Comparison of ENCODE assay signal across 1 cellular context in the genomic region with DNA sequence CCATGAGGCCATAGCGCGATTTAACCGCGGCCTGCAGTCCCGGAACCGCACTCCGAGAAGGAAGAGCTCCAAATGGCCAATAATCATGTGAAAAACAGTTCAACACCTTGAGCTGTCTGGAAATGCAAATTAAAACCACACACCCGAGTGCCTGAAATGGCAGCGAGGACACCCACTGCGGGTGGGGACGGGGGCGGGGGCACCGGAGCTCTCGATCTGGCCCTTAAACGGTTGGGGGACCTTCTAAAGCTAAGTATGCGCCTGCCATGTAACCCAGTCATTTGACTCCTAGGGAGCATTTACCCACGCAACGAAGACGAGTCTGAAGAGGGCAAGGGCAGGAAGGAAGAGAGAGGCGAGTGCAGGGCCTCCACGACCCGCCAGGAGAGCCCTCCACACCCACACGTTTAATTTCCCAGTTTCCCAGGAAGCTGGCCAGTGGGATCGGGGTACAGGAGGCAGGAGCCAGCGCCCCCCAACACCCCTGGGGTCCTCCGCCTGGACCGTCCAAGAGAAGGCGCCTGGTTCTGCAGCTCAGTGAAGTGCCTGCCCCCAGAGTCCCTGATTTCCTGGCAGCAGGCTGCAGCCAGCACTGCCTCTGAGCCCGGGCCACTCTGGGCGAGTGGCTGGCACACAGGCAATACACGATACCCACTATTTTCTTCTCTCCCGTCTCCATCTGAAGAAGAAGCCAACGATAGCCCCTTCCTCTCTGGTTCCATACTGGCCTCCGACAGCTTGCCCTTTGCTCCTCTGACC.
TF ChIP-seq lines count a peak whose summit lies in the region.

No MANE protein-coding gene starts in this region.

TF ChIP-seq in WTC11, 78 proteins besides CTCF, POLR2A, EP300 and RAD21:
- TF ChIP-seq NR2C2 (CRISPR knock-in tag; IDR thresholded peaks at IDR 0.05): no peak
- no peak for TF ChIP-seq SMAD3 (CRISPR knock-in tag; IDR thresholded peaks at IDR 0.05; ENCODE audit: borderline replicate concordance)
- no peak for TF ChIP-seq ZNF317 (CRISPR knock-in tag; IDR thresholded peaks at IDR 0.05; ENCODE audit: borderline replicate concordance, low read depth)
- TF ChIP-seq ZNF416 (CRISPR knock-in tag; IDR thresholded peaks at IDR 0.05): no peak
- TF ChIP-seq HMGA2 (CRISPR knock-in tag; IDR thresholded peaks at IDR 0.05): no peak
- TF ChIP-seq, protein P1, sequence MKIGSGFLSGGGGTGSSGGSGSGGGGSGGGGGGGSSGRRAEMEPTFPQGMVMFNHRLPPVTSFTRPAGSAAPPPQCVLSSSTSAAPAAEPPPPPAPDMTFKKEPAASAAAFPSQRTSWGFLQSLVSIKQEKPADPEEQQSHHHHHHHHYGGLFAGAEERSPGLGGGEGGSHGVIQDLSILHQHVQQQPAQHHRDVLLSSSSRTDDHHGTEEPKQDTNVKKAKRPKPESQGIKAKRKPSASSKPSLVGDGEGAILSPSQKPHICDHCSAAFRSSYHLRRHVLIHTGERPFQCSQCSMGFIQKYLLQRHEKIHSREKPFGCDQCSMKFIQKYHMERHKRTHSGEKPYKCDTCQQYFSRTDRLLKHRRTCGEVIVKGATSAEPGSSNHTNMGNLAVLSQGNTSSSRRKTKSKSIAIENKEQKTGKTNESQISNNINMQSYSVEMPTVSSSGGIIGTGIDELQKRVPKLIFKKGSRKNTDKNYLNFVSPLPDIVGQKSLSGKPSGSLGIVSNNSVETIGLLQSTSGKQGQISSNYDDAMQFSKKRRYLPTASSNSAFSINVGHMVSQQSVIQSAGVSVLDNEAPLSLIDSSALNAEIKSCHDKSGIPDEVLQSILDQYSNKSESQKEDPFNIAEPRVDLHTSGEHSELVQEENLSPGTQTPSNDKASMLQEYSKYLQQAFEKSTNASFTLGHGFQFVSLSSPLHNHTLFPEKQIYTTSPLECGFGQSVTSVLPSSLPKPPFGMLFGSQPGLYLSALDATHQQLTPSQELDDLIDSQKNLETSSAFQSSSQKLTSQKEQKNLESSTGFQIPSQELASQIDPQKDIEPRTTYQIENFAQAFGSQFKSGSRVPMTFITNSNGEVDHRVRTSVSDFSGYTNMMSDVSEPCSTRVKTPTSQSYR (CRISPR knock-in tag; IDR thresholded peaks at IDR 0.05): no peak
- TF ChIP-seq, protein P2, sequence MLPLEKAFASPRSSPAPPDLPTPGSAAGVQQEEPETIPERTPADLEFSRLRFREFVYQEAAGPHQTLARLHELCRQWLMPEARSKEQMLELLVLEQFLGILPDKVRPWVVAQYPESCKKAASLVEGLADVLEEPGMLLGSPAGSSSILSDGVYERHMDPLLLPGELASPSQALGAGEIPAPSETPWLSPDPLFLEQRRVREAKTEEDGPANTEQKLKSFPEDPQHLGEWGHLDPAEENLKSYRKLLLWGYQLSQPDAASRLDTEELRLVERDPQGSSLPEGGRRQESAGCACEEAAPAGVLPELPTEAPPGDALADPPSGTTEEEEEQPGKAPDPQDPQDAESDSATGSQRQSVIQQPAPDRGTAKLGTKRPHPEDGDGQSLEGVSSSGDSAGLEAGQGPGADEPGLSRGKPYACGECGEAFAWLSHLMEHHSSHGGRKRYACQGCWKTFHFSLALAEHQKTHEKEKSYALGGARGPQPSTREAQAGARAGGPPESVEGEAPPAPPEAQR (CRISPR knock-in tag; IDR thresholded peaks at IDR 0.05): no peak
